Comparison of ENCODE assay signal across 9 cellular contexts in genomic region chr5:90161399-90161798, GRCh38.
DNase-seq lines count a peak whose midpoint lies in the region; ATAC-seq, FAIRE-seq and TF ChIP-seq lines count a peak whose summit lies in the region.
"Had no signal": no experiment of that assay in that cellular context is flagged by ENCODE, and none has a peak within 500 bp of the region (broad histone marks: within the 10 kb centered on the region; RNA-seq: fewer than 3 reads in every experiment).

No MANE protein-coding gene starts in this region.

- 0 out of 2 replicates have a peak, but pooled peaks have one; percentile 7 for TF ChIP-seq CTCF in LNCaP clone FGC (IDR thresholded peaks at IDR 0.05; ENCODE audit: control insufficient read depth, extremely low read depth, insufficient read depth)
- TF ChIP-seq CTCF in endothelial cell of umbilical vein (IDR thresholded peaks at IDR 0.05; ENCODE audit: extremely low read depth in 1 of 2, insufficient read depth in 1 of 2, low read depth in 1 of 2, low read length in 2 of 2) = peak; percentile 40 to 58

- FAIRE-seq in endothelial cell of umbilical vein (lab: Jason Lieb, UNC) = peak; percentile 80

- peaks cover 0 to 5% (median 0%) of the 10 kb centered on the region in 3 donors for H3K27me3 Mint-ChIP-seq in naive B cell

- H3K79me2 ChIP-seq in endothelial cell of umbilical vein (ENCODE audit: control insufficient read depth, insufficient read depth, low read length) = no peaks in the 10 kb centered on the region

- H3K36me3 ChIP-seq in endothelial cell of umbilical vein (ENCODE audit: control insufficient read depth in 2 of 2, extremely low read depth in 1 of 2, insufficient read depth in 2 of 2, low read length in 2 of 2) = no peaks in the 10 kb centered on the region

- H2AFZ ChIP-seq in endothelial cell of umbilical vein (ENCODE audit: low read depth, low read length) = no peak overlapping the region

- H3K4me1 Mint-ChIP-seq in naive B cell = peaks cover 5 to 17% (median 6%) of the 10 kb centered on the region in 3 donors

- no TSS peak for BruUV-seq in endothelial cell of umbilical vein (replicated peaks; lab: Mats Ljungman, UMichigan)

- H4K20me1 ChIP-seq in endothelial cell of umbilical vein (replicated peaks; ENCODE audit: control insufficient read depth, extremely low read depth, insufficient read depth, low read length) = no peaks in the 10 kb centered on the region

- no peaks in the 10 kb centered on the region for H3K36me3 Mint-ChIP-seq in naive B cell

- no peak overlapping the region for H3K4me3 Mint-ChIP-seq in naive B cell

- H3K4me2 ChIP-seq in endothelial cell of umbilical vein (ENCODE audit: insufficient read depth, low read length) = no peak overlapping the region

- H3K9me1 ChIP-seq in endothelial cell of umbilical vein (replicated peaks; ENCODE audit: control insufficient read depth, extremely low read depth, insufficient read depth, low read length) = no peaks in the 10 kb centered on the region

- H3K9me3 ChIP-seq in endothelial cell of umbilical vein (replicated peaks; ENCODE audit: control insufficient read depth, insufficient read depth, low read length) = no peaks in the 10 kb centered on the region
- H3K9me3 ChIP-seq: psoas muscle had no signal

- no peak for TF ChIP-seq POLR2A in endothelial cell of umbilical vein (IDR thresholded peaks at IDR 0.05; ENCODE audit: low read depth, low read length)

- intact Hi-C loops in endothelial cell of umbilical vein (cut with micrococcal nuclease) = loop anchor here (1.0 kb wide), 2 partner anchors 1272 to 1432 kb away; no protein-coding TSS in a partner anchor

- no peak overlapping the region for H3K9ac ChIP-seq in endothelial cell of umbilical vein (replicated peaks; ENCODE audit: extremely low read depth, insufficient read depth, low read length)

- H3K27me3 ChIP-seq in endothelial cell of umbilical vein (ENCODE audit: control insufficient read depth in 2 of 2, insufficient read depth in 2 of 2, low read length in 2 of 2) = no peaks in the 10 kb centered on the region

- no peaks in the 10 kb centered on the region for H3K4me1 ChIP-seq in endothelial cell of umbilical vein (ENCODE audit: control insufficient read depth, extremely low read depth, insufficient read depth, low read length)
- H3K4me1 ChIP-seq: psoas muscle had no signal

- POLR2A ChIA-PET in endothelial cell of umbilical vein (lab: Charles Lee) = interaction anchor here (0.6 kb wide), 1 partner anchor 806 kb away, joined by 3 read pairs; no protein-coding TSS in a partner anchor

- DNase-seq in 8988T (peak; percentile 24), LNCaP clone FGC (ENCODE audit: low read depth) (no peak), endothelial cell of umbilical vein (ENCODE audit: low read depth, low spot score) (peak; percentile 76), naive B cell (peak; percentile 9), NCI-H2196 treated with DMSO at 0.1 percent for 48 hours (lab: John Stamatoyannopoulos, UW; ENCODE audit: unreplicated experiment) (no peak), NCI-H526 treated with DMSO at 0.1 percent for 48 hours (lab: John Stamatoyannopoulos, UW) (no peak)
- DNase-seq in activated CD4-positive, alpha-beta T cell treated with anti-CD3 and anti-CD28 coated beads for 1 hour = no peak
- DNase-seq: psoas muscle had no signal

- dilution Hi-C loops in endothelial cell of umbilical vein (cut with MboI; ENCODE audit: extremely low pct_ligation_motif_present, low sequenced_read_pairs) = no loop called here

- peak; percentile 70 for ATAC-seq in GM18498 (IDR thresholded peaks at IDR 0.05; ENCODE audit: unreplicated experiment)
- peak; percentile 58 to 80 for ATAC-seq in naive B cell (ENCODE audit: low read depth in 2 of 2)

- no peak overlapping the region for H3K4me3 ChIP-seq in LNCaP clone FGC (ENCODE audit: low read depth, low read length)
- H3K4me3 ChIP-seq in endothelial cell of umbilical vein (replicated peaks in 1 of 3; ENCODE audit: insufficient read depth in 1 of 3, low read depth in 1 of 3, low read length in 3 of 3) = no peak overlapping the region
- H3K4me3 ChIP-seq: psoas muscle had no signal

- no peaks in the 10 kb centered on the region for H3K9me3 Mint-ChIP-seq in naive B cell

- H3K27ac ChIP-seq in endothelial cell of umbilical vein (ENCODE audit: insufficient read depth, low read depth, low read length) = no peak overlapping the region
- H3K27ac ChIP-seq: psoas muscle had no signal

- peak overlapping the region in 1 of 6 donors; percentile 62 for H3K27ac Mint-ChIP-seq in naive B cell

- CTCF ChIA-PET in endothelial cell of umbilical vein (lab: Charles Lee) = interaction anchor here (0.6 to 7.0 kb wide), 43 partner anchors 9 to 1471 kb away, joined by 3 to 126 read pairs (median 3); partner anchors contain the start of gene MEF2C

TF ChIP-seq in endothelial cell of umbilical vein, 7 proteins besides CTCF, POLR2A, EP300 and RAD21:
- TF ChIP-seq MYC (IDR thresholded peaks at IDR 0.05; ENCODE audit: low read depth, low read length) (no peak), POLR2AphosphoS5 (IDR thresholded peaks at IDR 0.05; ENCODE audit: insufficient read depth, low read depth, low read length) (no peak), FOS (IDR thresholded peaks at IDR 0.05; ENCODE audit: borderline replicate concordance, insufficient read depth, low read length) (no peak), JUN (IDR thresholded peaks at IDR 0.05; ENCODE audit: borderline replicate concordance, insufficient read depth, insufficient read length, low read depth) (no peak), EZH2 (IDR thresholded peaks at IDR 0.05; ENCODE audit: borderline replicate concordance, low read depth, low read length, severe bottlenecking) (no peak), GATA2 (IDR thresholded peaks at IDR 0.05; ENCODE audit: insufficient read depth, insufficient read length, low read depth, low read length) (no peak)
- TF ChIP-seq, protein P1, sequence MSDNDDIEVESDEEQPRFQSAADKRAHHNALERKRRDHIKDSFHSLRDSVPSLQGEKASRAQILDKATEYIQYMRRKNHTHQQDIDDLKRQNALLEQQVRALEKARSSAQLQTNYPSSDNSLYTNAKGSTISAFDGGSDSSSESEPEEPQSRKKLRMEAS (IDR thresholded peaks at IDR 0.05; ENCODE audit: insufficient read depth, insufficient read length) = no peak

Comparison
In these comparisons a context has a peak if more than half of its experiments do, and no peak if none do; other contexts are left out.
1. DNase-seq: peak in 8988T (single experiment), endothelial cell of umbilical vein (single experiment) and naive B cell (single experiment); none in LNCaP clone FGC (single experiment), NCI-H2196 treated with DMSO at 0.1 percent for 48 hours (single experiment), NCI-H526 treated with DMSO at 0.1 percent for 48 hours (single experiment) and activated CD4-positive, alpha-beta T cell treated with anti-CD3 and anti-CD28 coated beads for 1 hour (single experiment).